2 cellular contexts compared by ENCODE assay signal in genomic region chr15:69957175-69957574, GRCh38.
TF ChIP-seq lines count a peak whose summit lies in the region.

No MANE protein-coding gene starts in this region.

TF ChIP-seq in K562, 482 proteins besides CTCF, POLR2A, EP300 and RAD21:
- TF ChIP-seq, protein P1, sequence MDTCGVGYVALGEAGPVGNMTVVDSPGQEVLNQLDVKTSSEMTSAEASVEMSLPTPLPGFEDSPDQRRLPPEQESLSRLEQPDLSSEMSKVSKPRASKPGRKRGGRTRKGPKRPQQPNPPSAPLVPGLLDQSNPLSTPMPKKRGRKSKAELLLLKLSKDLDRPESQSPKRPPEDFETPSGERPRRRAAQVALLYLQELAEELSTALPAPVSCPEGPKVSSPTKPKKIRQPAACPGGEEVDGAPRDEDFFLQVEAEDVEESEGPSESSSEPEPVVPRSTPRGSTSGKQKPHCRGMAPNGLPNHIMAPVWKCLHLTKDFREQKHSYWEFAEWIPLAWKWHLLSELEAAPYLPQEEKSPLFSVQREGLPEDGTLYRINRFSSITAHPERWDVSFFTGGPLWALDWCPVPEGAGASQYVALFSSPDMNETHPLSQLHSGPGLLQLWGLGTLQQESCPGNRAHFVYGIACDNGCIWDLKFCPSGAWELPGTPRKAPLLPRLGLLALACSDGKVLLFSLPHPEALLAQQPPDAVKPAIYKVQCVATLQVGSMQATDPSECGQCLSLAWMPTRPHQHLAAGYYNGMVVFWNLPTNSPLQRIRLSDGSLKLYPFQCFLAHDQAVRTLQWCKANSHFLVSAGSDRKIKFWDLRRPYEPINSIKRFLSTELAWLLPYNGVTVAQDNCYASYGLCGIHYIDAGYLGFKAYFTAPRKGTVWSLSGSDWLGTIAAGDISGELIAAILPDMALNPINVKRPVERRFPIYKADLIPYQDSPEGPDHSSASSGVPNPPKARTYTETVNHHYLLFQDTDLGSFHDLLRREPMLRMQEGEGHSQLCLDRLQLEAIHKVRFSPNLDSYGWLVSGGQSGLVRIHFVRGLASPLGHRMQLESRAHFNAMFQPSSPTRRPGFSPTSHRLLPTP (IDR thresholded peaks at IDR 0.05; ENCODE audit: borderline replicate concordance, extremely low read depth, insufficient read length) = no peak
- TF ChIP-seq MCM3 (IDR thresholded peaks at IDR 0.05) (no peak), RBM25 (IDR thresholded peaks at IDR 0.05; ENCODE audit: low read depth, low read length, severe bottlenecking) (peak; percentile 0)

TF ChIP-seq in HEK293T, 16 proteins besides CTCF, POLR2A, EP300 and RAD21 (continued from another document):
- TF ChIP-seq BHLHE40 (IDR thresholded peaks at IDR 0.05; ENCODE audit: borderline replicate concordance) = no peak
- no peak for TF ChIP-seq TARDBP (IDR thresholded peaks at IDR 0.05)
- no peak for TF ChIP-seq ELF4 (IDR thresholded peaks at IDR 0.05)
- no peak for TF ChIP-seq CTBP1 (IDR thresholded peaks at IDR 0.05; ENCODE audit: borderline replicate concordance)
